ENCODE assay signal across 27 cellular contexts in genomic region chr15:66739287-66739686, GRCh38.
"Had no signal": no experiment of that assay in that cellular context is flagged by ENCODE, and none has a peak within 500 bp of the region (broad histone marks: within the 10 kb centered on the region; RNA-seq: fewer than 3 reads in every experiment).

No MANE protein-coding gene starts in this region.

- H3K4me3 ChIP-seq: lung, neural progenitor cell, smooth muscle cell, vagina had no signal

- H3K27ac ChIP-seq: neural progenitor cell had no signal

- DNase-seq: activated B cell treated with CpG ODN at 0.5 μM for 24 hours; activated CD4-positive, alpha-beta T cell treated with anti-CD3 and anti-CD28 coated beads, Interleukin-2, amount 50 U/mL, for 1 hour; activated CD8-positive, alpha-beta T cell treated with anti-CD3 and anti-CD28 coated beads for 36 hours; activated naive CD8-positive, alpha-beta T cell treated with anti-CD3 and anti-CD28 coated beads, Interleukin-2, amount 50 U/mL, for 24 hours; activated T-cell treated with anti-CD3 and anti-CD28 coated beads, Interleukin-2, amount 50 U/mL, for 48 hours; amygdala; cerebellar nuclear complex; cortex of kidney; effector memory CD8-positive, alpha-beta T cell; foreskin fibroblast; head of caudate nucleus; hypothalamus; immature natural killer cell; mesendoderm; natural killer cell; stimulated activated CD4-positive, alpha-beta T cell treated with anti-CD3 and anti-CD28 coated beads, Interleukin-1b, Interleukin-23, amount 100 ng/mL, for 48 hours; stimulated activated CD4-positive, alpha-beta T cell treated with anti-CD3 and anti-CD28 coated beads, Interleukin-4, amount 100 ng/mL, for 4 hours; stimulated activated CD8-positive, alpha-beta memory T cell treated with anti-CD3 and anti-CD28 coated beads, Interleukin-4, amount 100 ng/mL, for 48 hours; stimulated activated naive CD8-positive, alpha-beta T cell treated with anti-CD3 and anti-CD28 coated beads, Interleukin-15, amount 100 ng/mL, for 72 hours; substantia nigra; T-helper 1 cell had no signal

- H3K9me3 ChIP-seq: vagina had no signal

- H3K36me3 ChIP-seq: neural progenitor cell, vagina had no signal

- H3K4me2 ChIP-seq: neural progenitor cell, smooth muscle cell had no signal

- ATAC-seq: activated CD8-positive, alpha-beta T cell treated with anti-CD3 and anti-CD28 coated beads for 36 hours; activated naive CD8-positive, alpha-beta T cell treated with anti-CD3 and anti-CD28 coated beads, Interleukin-2, amount 50 U/mL, for 24 hours; effector memory CD8-positive, alpha-beta T cell; left lobe of liver; natural killer cell; stimulated activated memory B cell treated with anti-CD40 and anti-IgM and Interleukin-4, amounts not matched to agents 10 μg/mL and 1 μg/mL and 100 μg/mL, for 72 hours; stimulated activated naive CD8-positive, alpha-beta T cell treated with anti-CD3 and anti-CD28 coated beads, Interleukin-15, amount 100 ng/mL, for 72 hours had no signal

- H2AFZ ChIP-seq: neural progenitor cell had no signal

- H3K9ac ChIP-seq: neural progenitor cell had no signal

- H3K27me3 ChIP-seq: neural progenitor cell, vagina had no signal
